8 cellular contexts compared by ENCODE assay signal in genomic region chr6:130018830-130019795, GRCh38. TPM values are rescaled to one million over a fixed set of nuclear protein-coding genes. Genes with fewer than 3 reads are reported as not detected.
DNase-seq lines count a peak whose midpoint lies in the region; ATAC-seq lines count a peak whose summit lies in the region.

No MANE protein-coding gene starts in this region.

- peak overlapping the region; percentile 85 for H3K9ac ChIP-seq in adipocyte (ENCODE audit: low read length)

- no peaks in the 10 kb centered on the region for H3K36me3 ChIP-seq in ACC112 (ENCODE audit: insufficient read depth, low read length)
- H3K36me3 ChIP-seq in adipocyte (ENCODE audit: control insufficient read depth, insufficient read depth, low read length, severe bottlenecking), result no peaks in the 10 kb centered on the region

- H3K4me1 ChIP-seq in ACC112 (ENCODE audit: control insufficient read depth, insufficient read depth, low read length, unreplicated experiment), result no peaks in the 10 kb centered on the region
- peaks cover 5% of the 10 kb centered on the region for H3K4me1 ChIP-seq in adipocyte (ENCODE audit: control insufficient read depth, insufficient read depth, low read length)

- no peaks in the 10 kb centered on the region for H3K9me3 ChIP-seq in adipocyte (ENCODE audit: control insufficient read depth, low read length)

- intact Hi-C loops in left ventricle myocardium superior (cut with micrococcal nuclease) (no loop called here), posterior cingulate gyrus (cut with DNase I) (loop anchor here (5.0 kb wide), 1 partner anchor 82 kb away; no protein-coding TSS in a partner anchor)

- H2AFZ ChIP-seq in ACC112 (ENCODE audit: low read length, unreplicated experiment), result peak overlapping the region; percentile 100

- DNase-seq in SKM-1 (lab: John Stamatoyannopoulos, UW; ENCODE audit: unreplicated experiment) (peak; percentile 19), adipocyte (ENCODE audit: low read depth) (peak; percentile 68), left ventricle myocardium superior (peak; percentile 46), posterior cingulate gyrus (peak in 9 of 10 donors; percentile 21 to 87 (median 35)), NCI-H187 treated with DMSO at 0.1 percent for 48 hours (lab: John Stamatoyannopoulos, UW) (no peak)

- no peak overlapping the region for H3K27ac ChIP-seq in ACC112 (ENCODE audit: low read depth, low read length)

- peak overlapping the region; percentile 93 for H3K4me3 ChIP-seq in ACC112 (ENCODE audit: low read depth, low read length)
- H3K4me3 ChIP-seq in adipocyte (ENCODE audit: low read length), result peak overlapping the region; percentile 96

- no peaks in the 10 kb centered on the region for H3K27me3 ChIP-seq in ACC112 (ENCODE audit: insufficient read depth, low read length)
- H3K27me3 ChIP-seq in adipocyte (replicated peaks; ENCODE audit: control insufficient read depth, insufficient read depth, low read length), result no peaks in the 10 kb centered on the region

- no peaks in the 10 kb centered on the region for H3K79me2 ChIP-seq in ACC112 (ENCODE audit: control insufficient read depth, insufficient read depth, low read length, unreplicated experiment)

- ATAC-seq in GM18907 (IDR thresholded peaks at IDR 0.05; ENCODE audit: unreplicated experiment), result peak; percentile 31
- ATAC-seq in HG03280 (IDR thresholded peaks at IDR 0.05; ENCODE audit: unreplicated experiment), result peak; percentile 32
- peak; percentile 4 for ATAC-seq in left ventricle myocardium superior

RNA-seq across cellular contexts. Expression of gene L3MBTL3, which starts 0.7 kb away (rescaled TPM):
- 4.3 TPM for total RNA-seq in left ventricle myocardium superior
